In the genomic region with DNA sequence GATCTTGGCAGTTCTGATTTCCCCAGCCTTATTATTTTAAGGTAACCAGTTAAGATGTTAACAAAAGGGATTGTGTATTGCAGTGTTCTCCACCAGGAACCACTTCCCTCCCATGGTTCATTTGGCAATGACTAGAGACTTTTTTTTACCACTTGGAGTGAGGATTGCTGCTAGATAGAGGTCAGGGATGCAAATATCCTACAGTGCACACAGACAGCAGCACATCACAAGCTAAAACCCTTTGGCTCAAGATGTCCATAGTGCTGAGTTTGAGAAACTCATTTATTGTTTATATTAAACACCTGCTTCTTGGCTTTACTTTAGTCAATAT, we compare ENCODE assay signal across 11 cellular contexts. TPM values are rescaled to one million over a fixed set of nuclear protein-coding genes. Genes with fewer than 3 reads are reported as not detected.
DNase-seq lines count a peak whose midpoint lies in the region; ATAC-seq and TF ChIP-seq lines count a peak whose summit lies in the region.
"Had no signal": no experiment of that assay in that cellular context is flagged by ENCODE, and none has a peak within 500 bp of the region (broad histone marks: within the 10 kb centered on the region; RNA-seq: fewer than 3 reads in every experiment).

No MANE protein-coding gene starts in this region.

- H3K36me3 ChIP-seq in IMR-90 (ENCODE audit: control insufficient read depth, insufficient read depth, low read length) = no peaks in the 10 kb centered on the region

- H4K20me1 ChIP-seq in IMR-90 (ENCODE audit: insufficient read depth, low read length) = peaks cover 96% of the 10 kb centered on the region

- no peak for TF ChIP-seq RAD21 in IMR-90 (IDR thresholded peaks at IDR 0.05; ENCODE audit: low read length)

- peaks cover 11% of the 10 kb centered on the region for H3K9me1 ChIP-seq in IMR-90 (ENCODE audit: insufficient read depth, low read length)

- in situ Hi-C loops in IMR-90 (cut with MboI; ENCODE audit: low sequenced_read_pairs) = no loop called here

- H2BK5ac ChIP-seq in IMR-90 (ENCODE audit: low read depth, low read length, poor library complexity, severe bottlenecking) = peak overlapping the region; percentile 65

- H2BK120ac ChIP-seq in IMR-90 (ENCODE audit: low read depth, low read length) = no peak overlapping the region

- 0 out of 2 replicates have a peak overlapping the region, but pooled peaks have one; percentile 52 for H3K14ac ChIP-seq in IMR-90 (replicated peaks; ENCODE audit: low read depth, low read length)

- H3K23ac ChIP-seq in IMR-90 (ENCODE audit: low read depth, low read length) = peak overlapping the region; percentile 29; the same call in 1 of the 2 replicates

- H3K9me3 Mint-ChIP-seq in naive B cell = no peaks in the 10 kb centered on the region

- peaks cover 52 to 79% (median 67%) of the 10 kb centered on the region in 3 donors for H3K4me1 Mint-ChIP-seq in naive B cell

- intact Hi-C loops in IMR-90 (cut with micrococcal nuclease) = loop anchor here (5.0 kb wide), 1 partner anchor 40 kb away; the partner anchor contains the start of gene PPP4R2

- H2AFZ ChIP-seq in IMR-90 (replicated peaks; ENCODE audit: low read length, poor library complexity) = no peak overlapping the region

- H4K5ac ChIP-seq in IMR-90 (ENCODE audit: low read depth, low read length) = no peak overlapping the region

- peak; percentile 72 for DNase-seq in EL
- DNase-seq in IMR-90 = peak; percentile 41
- peak; percentile 32 for DNase-seq in cerebellum (ENCODE audit: low spot score)
- DNase-seq in naive B cell = no peak
- DNase-seq in NCI-H1105 (lab: John Stamatoyannopoulos, UW) = no peak
- DNase-seq in NCI-H2196 treated with DMSO at 0.1 percent for 48 hours (lab: John Stamatoyannopoulos, UW; ENCODE audit: unreplicated experiment) = no peak
- no peak for DNase-seq in amygdala (lab: John Stamatoyannopoulos, UW)
- DNase-seq: activated T-cell treated with anti-CD3 and anti-CD28 coated beads, Interleukin-2, amount 50 U/mL, for 48 hours; NCI-H1930; SW 1271 had no signal

- dilution Hi-C loops in IMR-90 (cut with HindIII; ENCODE audit: low sequenced_read_pairs, unreplicated experiment) = no loop called here

- H3K36me3 Mint-ChIP-seq in naive B cell = no peaks in the 10 kb centered on the region

- H3K4me1 ChIP-seq in IMR-90 (ENCODE audit: control insufficient read depth, insufficient read depth, low read length) = peaks cover 12% of the 10 kb centered on the region

- H3K27ac Mint-ChIP-seq in naive B cell = peak overlapping the region; percentile 16 to 59 (median 31)

- no peak overlapping the region for H2AK9ac ChIP-seq in IMR-90 (replicated peaks; ENCODE audit: low read depth, low read length, poor library complexity)

- H3K4me2 ChIP-seq in IMR-90 (ENCODE audit: low read depth, low read length) = peak overlapping the region; percentile 16; the same call in 1 of the 2 replicates

- H3K9me3 ChIP-seq in IMR-90 (ENCODE audit: control insufficient read depth, insufficient read depth, low read length) = no peaks in the 10 kb centered on the region

- POLR2A ChIA-PET in IMR-90 (lab: Charles Lee; ENCODE audit: unreplicated experiment) = no interaction called here

- H3K4me3 Mint-ChIP-seq in naive B cell = no peak overlapping the region

- H3K56ac ChIP-seq in IMR-90 (ENCODE audit: extremely low read depth, insufficient read depth, low read length) = no peak overlapping the region

- H2BK15ac ChIP-seq in IMR-90 (ENCODE audit: low read depth, low read length) = no peak overlapping the region

- no peak overlapping the region for H2AK5ac ChIP-seq in IMR-90 (ENCODE audit: low read depth, low read length)

- H3K27ac ChIP-seq in IMR-90 (ENCODE audit: insufficient read depth, low read length) = no peak overlapping the region

- no peak for TF ChIP-seq POLR2A in IMR-90 (IDR thresholded peaks at IDR 0.05; ENCODE audit: low read depth, low read length)

- H3K79me1 ChIP-seq in IMR-90 (ENCODE audit: low read depth in 1 of 2, low read length in 2 of 2) = peaks cover 6 to 63% of the 10 kb centered on the region in 2 experiments; a peak in 2 of 4 replicates

- H3K4me3 ChIP-seq in IMR-90 (ENCODE audit: insufficient read depth, low read depth, low read length) = no peak overlapping the region

- BruUV-seq in IMR-90 (replicated peaks; lab: Mats Ljungman, UMichigan) = no TSS peak

- H3K4ac ChIP-seq in IMR-90 (ENCODE audit: low read depth, low read length) = peak overlapping the region; percentile 45; the same call in 1 of the 2 replicates

- no peak overlapping the region for H2BK20ac ChIP-seq in IMR-90 (ENCODE audit: low read depth, low read length)

- H3K18ac ChIP-seq in IMR-90 (ENCODE audit: low read depth, low read length) = no peak overlapping the region; the same call in 1 of the 2 replicates

- H4K8ac ChIP-seq in IMR-90 (ENCODE audit: low read depth in 2 of 2, low read length in 2 of 2) = no peak overlapping the region

- no peak overlapping the region for H3K9ac ChIP-seq in IMR-90 (ENCODE audit: low read depth, low read length)

- H3K27me3 Mint-ChIP-seq in naive B cell = no peaks in the 10 kb centered on the region

- CTCF ChIA-PET in IMR-90 (lab: Yijun Ruan, JAX) = interaction anchor here (0.7 to 1.6 kb wide), 2 partner anchors 13 to 19 kb away, joined by 3 to 5 read pairs; no protein-coding TSS in a partner anchor

- H4K91ac ChIP-seq in IMR-90 (ENCODE audit: insufficient read depth, low read depth, low read length) = no peak overlapping the region

- peak; percentile 55 for ATAC-seq in IMR-90 (ENCODE audit: low read depth)
- ATAC-seq in naive B cell (ENCODE audit: low read depth in 2 of 2) = no peak
- no peak for ATAC-seq in HG03460 (IDR thresholded peaks at IDR 0.05; ENCODE audit: unreplicated experiment)

- TF ChIP-seq CTCF in IMR-90 (conservative IDR thresholded peaks at IDR 0.05; ENCODE audit: low read depth, low read length) = no peak

- no peaks in the 10 kb centered on the region for H3K27me3 ChIP-seq in IMR-90 (ENCODE audit: control insufficient read depth, insufficient read depth, low read length)

TF ChIP-seq in IMR-90, 13 proteins besides CTCF, POLR2A, EP300 and RAD21:
- no peak for TF ChIP-seq RFX5 (IDR thresholded peaks at IDR 0.05; ENCODE audit: low read depth, low read length)
- TF ChIP-seq CEBPB (IDR thresholded peaks at IDR 0.05; ENCODE audit: low read depth, low read length) = no peak
- TF ChIP-seq MAZ (IDR thresholded peaks at IDR 0.05; ENCODE audit: borderline replicate concordance, low read depth, low read length) = no peak
- TF ChIP-seq, protein P1, sequence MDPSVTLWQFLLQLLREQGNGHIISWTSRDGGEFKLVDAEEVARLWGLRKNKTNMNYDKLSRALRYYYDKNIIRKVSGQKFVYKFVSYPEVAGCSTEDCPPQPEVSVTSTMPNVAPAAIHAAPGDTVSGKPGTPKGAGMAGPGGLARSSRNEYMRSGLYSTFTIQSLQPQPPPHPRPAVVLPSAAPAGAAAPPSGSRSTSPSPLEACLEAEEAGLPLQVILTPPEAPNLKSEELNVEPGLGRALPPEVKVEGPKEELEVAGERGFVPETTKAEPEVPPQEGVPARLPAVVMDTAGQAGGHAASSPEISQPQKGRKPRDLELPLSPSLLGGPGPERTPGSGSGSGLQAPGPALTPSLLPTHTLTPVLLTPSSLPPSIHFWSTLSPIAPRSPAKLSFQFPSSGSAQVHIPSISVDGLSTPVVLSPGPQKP (IDR thresholded peaks at IDR 0.05; ENCODE audit: borderline replicate concordance, low read depth, low read length) = no peak
- no peak for TF ChIP-seq SMC3 (IDR thresholded peaks at IDR 0.05; ENCODE audit: low read depth, low read length)
- no peak for TF ChIP-seq CHD1 (IDR thresholded peaks at IDR 0.05; ENCODE audit: low read depth, low read length)
- TF ChIP-seq FOS (IDR thresholded peaks at IDR 0.05; ENCODE audit: low read depth, low read length) = no peak

RNA-seq across cellular contexts. Expression of gene EBLN2, which starts 24.1 kb away (rescaled TPM):
- 6.4 and 7.7 TPM in 2 replicates for total RNA-seq in IMR-90 (2012; rRNA removed)
- polyA plus RNA-seq in IMR-90 (2012; rRNA removed) = 2.5 and 2.8 TPM in 2 replicates
- polyA plus RNA-seq in IMR-90 (2012; cell fraction: cytosol; rRNA removed) = 0.03 and 0.08 TPM in 2 replicates
- 2.4 and 22.4 TPM in 2 replicates for polyA plus RNA-seq in IMR-90 (2012; cell fraction: nucleus; rRNA removed; ENCODE audit: low replicate concordance)
- 14.4 TPM for total RNA-seq in cerebellum
- 1 to 10 TPM in 4 of 6 donors, under 1 TPM in 2; 0.67 to 2.6 (median 1.1) TPM for polyA plus RNA-seq in naive B cell (ENCODE audit: low read depth in 6 of 6)

RNA-seq across cellular contexts. Expression of gene PPP4R2, which starts 40.7 kb away (rescaled TPM):
- total RNA-seq in IMR-90 (2012; rRNA removed) (31.4 and 60.0 TPM in 2 replicates), cerebellum (70.9 TPM)
- polyA plus RNA-seq in IMR-90 (2012; rRNA removed) (11.9 and 13.5 TPM in 2 replicates), naive B cell (ENCODE audit: low read depth in 6 of 6) (10 to 100 TPM; 18.0 to 42.7 (median 30.2) TPM)
- 0.88 and 1.7 TPM in 2 replicates for polyA plus RNA-seq in IMR-90 (2012; cell fraction: cytosol; rRNA removed)
- polyA plus RNA-seq in IMR-90 (2012; cell fraction: nucleus; rRNA removed; ENCODE audit: low replicate concordance) = 0.77 and 14.4 TPM in 2 replicates

Comparison
In these comparisons a context has a peak if more than half of its experiments do, and no peak if none do; other contexts are left out.
1. DNase-seq: peak in EL (single experiment), IMR-90 (single experiment) and cerebellum (single experiment); none in naive B cell (single experiment), NCI-H1105 (single experiment), NCI-H2196 treated with DMSO at 0.1 percent for 48 hours (single experiment) and amygdala (0 of 56).